In the genomic region with DNA sequence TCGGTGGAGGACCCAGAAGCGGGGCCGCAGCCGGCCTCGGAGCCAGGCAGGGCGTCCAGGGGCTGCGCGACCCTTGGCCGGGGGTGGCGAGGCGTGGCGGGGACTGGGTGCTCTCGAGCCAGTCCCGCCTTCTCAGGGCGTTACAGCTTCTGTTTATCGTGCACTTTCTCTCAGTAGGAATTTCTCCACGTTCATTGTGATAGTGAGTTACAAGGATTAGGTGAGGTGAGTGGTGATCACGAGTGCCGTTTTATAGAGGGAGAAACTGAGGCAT, we compare ENCODE assay signal across 8 cellular contexts.
DNase-seq lines count a peak whose midpoint lies in the region; ATAC-seq and TF ChIP-seq lines count a peak whose summit lies in the region.

No MANE protein-coding gene starts in this region.

- peak overlapping the region; percentile 87 for H3K9ac ChIP-seq in Loucy (ENCODE audit: low read depth, low read length, poor library complexity, severe bottlenecking)

- peak overlapping the region; percentile 92 to 96 for H3K27ac Mint-ChIP-seq in effector memory CD8-positive, alpha-beta T cell
- H3K27ac Mint-ChIP-seq in nephron progenitor cell, result no peak overlapping the region

- H3K36me3 Mint-ChIP-seq in effector memory CD8-positive, alpha-beta T cell (ENCODE audit: insufficient read depth), result peaks cover 44% of the 10 kb centered on the region
- H3K36me3 Mint-ChIP-seq in nephron progenitor cell (ENCODE audit: low read depth), result peaks cover 10% of the 10 kb centered on the region

- H4K20me1 ChIP-seq in Loucy (ENCODE audit: insufficient read depth, low read length, poor library complexity, severe bottlenecking), result peaks cover 17% of the 10 kb centered on the region

- peak overlapping the region; percentile 73 to 83 for H3K4me3 Mint-ChIP-seq in effector memory CD8-positive, alpha-beta T cell
- H3K4me3 Mint-ChIP-seq in nephron progenitor cell, result peak overlapping the region; percentile 85

- H3K27me3 Mint-ChIP-seq in effector memory CD8-positive, alpha-beta T cell, result no peaks in the 10 kb centered on the region
- H3K27me3 Mint-ChIP-seq in nephron progenitor cell (ENCODE audit: low read depth, poor library complexity), result no peaks in the 10 kb centered on the region

- TF ChIP-seq CTCF in Loucy (conservative IDR thresholded peaks at IDR 0.05; ENCODE audit: low read length) (no peak), nephron progenitor cell (IDR thresholded peaks at IDR 0.05) (no peak)

- H3K79me2 ChIP-seq in Loucy (ENCODE audit: insufficient read depth, low read length), result peaks cover 49% of the 10 kb centered on the region

- H3K27me3 ChIP-seq in Loucy (ENCODE audit: insufficient read depth, low read length, poor library complexity, severe bottlenecking), result no peaks in the 10 kb centered on the region

- no peak for DNase-seq in effector memory CD8-positive, alpha-beta T cell
- DNase-seq in nephron progenitor cell, result no peak
- no peak for DNase-seq in activated CD8-positive, alpha-beta memory T cell treated with anti-CD3 and anti-CD28 coated beads, Interleukin-2, amount 50 U/mL, for 48 hours
- DNase-seq in NCI-H1105 (lab: John Stamatoyannopoulos, UW), result no peak
- no peak for DNase-seq in HPDE6-E6E7 (ENCODE audit: extremely low spot score)

- H3K36me3 ChIP-seq in Loucy (ENCODE audit: insufficient read depth, low read length), result peaks cover 4% of the 10 kb centered on the region; the same call in 1 of the 2 replicates

- ATAC-seq in GM18498 (IDR thresholded peaks at IDR 0.05; ENCODE audit: unreplicated experiment) (peak; percentile 17), HG02870 (IDR thresholded peaks at IDR 0.05; ENCODE audit: unreplicated experiment) (no peak)
- ATAC-seq in effector memory CD8-positive, alpha-beta T cell (replicated peaks), result no peak

- H3K4me3 ChIP-seq in Loucy (ENCODE audit: low read length, poor library complexity, severe bottlenecking), result peak overlapping the region; percentile 82

- H2AFZ ChIP-seq in Loucy (ENCODE audit: low read length), result peak overlapping the region; percentile 49; the same call in 1 of the 2 replicates

- H3K9me3 ChIP-seq in Loucy (ENCODE audit: insufficient read depth, low read depth, low read length), result no peaks in the 10 kb centered on the region

- peak overlapping the region; percentile 94 for H3K4me2 ChIP-seq in Loucy (ENCODE audit: low read depth, low read length, poor library complexity, severe bottlenecking)

- H3K9me3 Mint-ChIP-seq in effector memory CD8-positive, alpha-beta T cell, result no peaks in the 10 kb centered on the region
- H3K9me3 Mint-ChIP-seq in nephron progenitor cell, result no peaks in the 10 kb centered on the region

- peaks cover 35 to 37% of the 10 kb centered on the region in 2 donors for H3K4me1 Mint-ChIP-seq in effector memory CD8-positive, alpha-beta T cell (ENCODE audit: low read depth in 2 of 2)
- peaks cover 28% of the 10 kb centered on the region for H3K4me1 Mint-ChIP-seq in nephron progenitor cell

- H3K4me1 ChIP-seq in Loucy (ENCODE audit: insufficient read depth, low read length, poor library complexity, severe bottlenecking), result peaks cover 26% of the 10 kb centered on the region

- H3F3A ChIP-seq in Loucy (ENCODE audit: low read depth), result no peaks in the 10 kb centered on the region

- H3K9me2 ChIP-seq in Loucy (replicated peaks; ENCODE audit: low read depth, low read length), result no peaks in the 10 kb centered on the region
